1 cellular context compared by ENCODE assay signal in genomic region chr1:202888507-202889360, GRCh38.
TF ChIP-seq lines count a peak whose summit lies in the region.

TSS of gene RABIF (minus strand) at chr1:202889149. CDS start at chr1:202889098, 51 bp downstream.

TF ChIP-seq in A549, 52 proteins besides CTCF, POLR2A, EP300 and RAD21 (continued from another document):
- TF ChIP-seq PBX3 (IDR thresholded peaks at IDR 0.05) (0 out of 2 replicates have a peak, but pooled peaks have one; percentile 0), PHF8 (IDR thresholded peaks at IDR 0.05; ENCODE audit: borderline replicate concordance, low read depth) (peak; percentile 87; the same call in 1 of the 2 replicates), TP53 (CRISPR knock-in tag; IDR thresholded peaks at IDR 0.05) (no peak), MAFK (IDR thresholded peaks at IDR 0.05; ENCODE audit: partially characterized antibody) (no peak), ZC3H11A (IDR thresholded peaks at IDR 0.05) (no peak)
